Comparison of ENCODE assay signal across 8 cellular contexts in genomic region chr15:90388462-90389182, GRCh38. TPM values are rescaled to one million over a fixed set of nuclear protein-coding genes. Genes with fewer than 3 reads are reported as not detected.
DNase-seq lines count a peak whose midpoint lies in the region; ATAC-seq lines count a peak whose summit lies in the region.

No MANE protein-coding gene starts in this region.

- no peaks in the 10 kb centered on the region for H3K9me3 Mint-ChIP-seq in activated CD4-positive, alpha-beta T cell treated with anti-CD3 and anti-CD28 coated beads, Interleukin-2, amount 10 ng/mL, durations not matched to agents 7 days and 5 days
- H3K9me3 Mint-ChIP-seq in memory B cell: no peaks in the 10 kb centered on the region

- CTCF ChIA-PET in activated CD4-positive, alpha-beta T cell treated with anti-CD3 and anti-CD28 coated beads, Interleukin-2, amount 10 ng/mL, durations not matched to agents 7 days and 5 days (lab: Charles Lee): interaction anchor here (0.6 to 2.5 kb wide), 8 partner anchors 11 to 93 kb away, joined by 3 to 13 read pairs (median 6); no protein-coding TSS in a partner anchor

- POLR2A ChIA-PET in activated CD4-positive, alpha-beta T cell treated with anti-CD3 and anti-CD28 coated beads, Interleukin-2, amount 10 ng/mL, durations not matched to agents 7 days and 5 days (lab: Charles Lee): interaction anchor here (0.6 to 1.6 kb wide), 6 partner anchors 11 to 88 kb away, joined by 3 to 11 read pairs (median 6); no protein-coding TSS in a partner anchor

- H3K36me3 Mint-ChIP-seq in activated CD4-positive, alpha-beta T cell treated with anti-CD3 and anti-CD28 coated beads, Interleukin-2, amount 10 ng/mL, durations not matched to agents 7 days and 5 days (ENCODE audit: low read depth): peaks cover 37% of the 10 kb centered on the region
- peaks cover 16% of the 10 kb centered on the region for H3K36me3 Mint-ChIP-seq in memory B cell

- H3K27me3 Mint-ChIP-seq in activated CD4-positive, alpha-beta T cell treated with anti-CD3 and anti-CD28 coated beads, Interleukin-2, amount 10 ng/mL, durations not matched to agents 7 days and 5 days: no peaks in the 10 kb centered on the region
- no peaks in the 10 kb centered on the region for H3K27me3 Mint-ChIP-seq in memory B cell

- H3K4me1 Mint-ChIP-seq in activated CD4-positive, alpha-beta T cell treated with anti-CD3 and anti-CD28 coated beads, Interleukin-2, amount 10 ng/mL, durations not matched to agents 7 days and 5 days: peaks cover 54% of the 10 kb centered on the region
- H3K4me1 Mint-ChIP-seq in memory B cell: peaks cover 38% of the 10 kb centered on the region

- peak overlapping the region; percentile 98 for H3K27ac Mint-ChIP-seq in activated CD4-positive, alpha-beta T cell treated with anti-CD3 and anti-CD28 coated beads, Interleukin-2, amount 10 ng/mL, durations not matched to agents 7 days and 5 days
- peak overlapping the region; percentile 92 for H3K27ac Mint-ChIP-seq in memory B cell

- H3K4me3 Mint-ChIP-seq in activated CD4-positive, alpha-beta T cell treated with anti-CD3 and anti-CD28 coated beads, Interleukin-2, amount 10 ng/mL, durations not matched to agents 7 days and 5 days: peak overlapping the region; percentile 98
- peak overlapping the region; percentile 93 for H3K4me3 Mint-ChIP-seq in memory B cell

- ATAC-seq in GM18502 (IDR thresholded peaks at IDR 0.05; ENCODE audit: poor library complexity, unreplicated experiment) (peak; percentile 61), HG02642 (IDR thresholded peaks at IDR 0.05; ENCODE audit: poor library complexity, unreplicated experiment) (peak; percentile 53), memory B cell (ENCODE audit: low read depth) (peak; percentile 48)

- peak; percentile 18 for DNase-seq in NCI-H1105 treated with DMSO at 0.1 percent for 48 hours (lab: John Stamatoyannopoulos, UW)
- peak; percentile 68 for DNase-seq in activated CD4-positive, alpha-beta T cell treated with anti-CD3 and anti-CD28 coated beads, Interleukin-2, amount 10 ng/mL, durations not matched to agents 7 days and 5 days
- peak; percentile 38 for DNase-seq in effector CD4-positive, alpha-beta T cell
- peak; percentile 71 to 73 for DNase-seq in memory B cell (ENCODE audit: low spot score in 2 of 2)
- peak; percentile 22 to 40 for DNase-seq in stimulated activated CD8-positive, alpha-beta memory T cell treated with anti-CD3 and anti-CD28 coated beads, Interleukin-2, amount 100 ng/mL, for 1 hour (ENCODE audit: low read depth in 2 of 2)
- DNase-seq in middle frontal gyrus (ENCODE audit: extremely low spot score, low spot score): no peak

RNA-seq across cellular contexts. Expression of gene IQGAP1, which starts 0.6 kb away (rescaled TPM):
- total RNA-seq in activated CD4-positive, alpha-beta T cell treated with anti-CD3 and anti-CD28 coated beads, Interleukin-2, amount 10 ng/mL, durations not matched to agents 7 days and 5 days: 100 to 1,000 TPM; 222 to 296 TPM

RNA-seq across cellular contexts. Expression of gene ZNF774, which starts 36.5 kb away (rescaled TPM):
- 1 to 10 TPM; 1.1 to 2.1 TPM for total RNA-seq in activated CD4-positive, alpha-beta T cell treated with anti-CD3 and anti-CD28 coated beads, Interleukin-2, amount 10 ng/mL, durations not matched to agents 7 days and 5 days
